In genomic region chr20:45880988-45881788, GRCh38 we compare ENCODE assay signal across 1 cellular context.
A peak's percentile ranks its signal among the peaks of the same experiment; 100 is the strongest.
TF ChIP-seq lines count a peak whose summit lies in the region.

ZSWIM1 (plus strand) TSS chr20:45881227; CDS start chr20:45882593, 1,366 bp downstream.

TF ChIP-seq in HepG2, 621 proteins besides CTCF, POLR2A, EP300 and RAD21 (continued from another document and continues in another):
- TF ChIP-seq ZHX2 (IDR thresholded peaks at IDR 0.05; ENCODE audit: low read depth) (peak; percentile 43; the same call in 1 of the 2 replicates), ZHX2 (CRISPR knock-in tag; IDR thresholded peaks at IDR 0.05; ENCODE audit: borderline replicate concordance) (no peak), ZBTB49 (CRISPR knock-in tag; IDR thresholded peaks at IDR 0.05; ENCODE audit: borderline replicate concordance) (0 out of 2 replicates have a peak, but pooled peaks have one; percentile 70), ZNF460 (CRISPR knock-in tag; IDR thresholded peaks at IDR 0.05; ENCODE audit: borderline replicate concordance) (no peak), JARID2 (CRISPR knock-in tag; IDR thresholded peaks at IDR 0.05; ENCODE audit: insufficient replicate concordance) (no peak), ZNF792 (CRISPR knock-in tag; IDR thresholded peaks at IDR 0.05) (peak; percentile 83; the same call in 1 of the 2 replicates), SIX4 (CRISPR knock-in tag; IDR thresholded peaks at IDR 0.05) (0 out of 2 replicates have a peak, but pooled peaks have one; percentile 41), ZBED4 (CRISPR knock-in tag; IDR thresholded peaks at IDR 0.05; ENCODE audit: borderline replicate concordance) (peak; percentile 77), NFATC3 (CRISPR knock-in tag; IDR thresholded peaks at IDR 0.05) (peak; percentile 95), RBM39 (IDR thresholded peaks at IDR 0.05; ENCODE audit: low read depth, low read length, poor library complexity, severe bottlenecking) (peak; percentile 37), SRSF4 (IDR thresholded peaks at IDR 0.05; ENCODE audit: low read depth, low read length, poor library complexity, severe bottlenecking) (no peak), ZNF260 (CRISPR knock-in tag; IDR thresholded peaks at IDR 0.05; ENCODE audit: borderline replicate concordance, low read depth) (no peak), PAF1 (CRISPR knock-in tag; IDR thresholded peaks at IDR 0.05) (peak; percentile 69; the same call in 1 of the 2 replicates), FOXP1 (IDR thresholded peaks at IDR 0.05) (no peak), FOXP1 (CRISPR knock-in tag; IDR thresholded peaks at IDR 0.05) (0 out of 2 replicates have a peak, but pooled peaks have one; percentile 6), ZNF546 (CRISPR knock-in tag; conservative IDR thresholded peaks at IDR 0.05) (no peak), TBX2 (CRISPR knock-in tag; IDR thresholded peaks at IDR 0.05; ENCODE audit: borderline replicate concordance) (peak; percentile 87), ZNF44 (CRISPR knock-in tag; IDR thresholded peaks at IDR 0.05) (peak; percentile 92), CREB1 (IDR thresholded peaks at IDR 0.05) (peak; percentile 96), CREB1 (CRISPR knock-in tag; IDR thresholded peaks at IDR 0.05) (peak; percentile 91), ZNF891 (CRISPR knock-in tag; IDR thresholded peaks at IDR 0.05) (peak; percentile 60; the same call in 1 of the 2 replicates), ATF3 (CRISPR knock-in tag; IDR thresholded peaks at IDR 0.05) (0 out of 2 replicates have a peak, but pooled peaks have one; percentile 27), ZNF232 (CRISPR knock-in tag; IDR thresholded peaks at IDR 0.05; ENCODE audit: borderline replicate concordance) (peak; percentile 92; the same call in 1 of the 2 replicates), ZNF121 (CRISPR knock-in tag; IDR thresholded peaks at IDR 0.05) (no peak), DBP (CRISPR knock-in tag; IDR thresholded peaks at IDR 0.05; ENCODE audit: not compliant biosample characterization) (no peak), TFDP1 (CRISPR knock-in tag; IDR thresholded peaks at IDR 0.05; ENCODE audit: borderline replicate concordance) (peak; percentile 67; the same call in 1 of the 2 replicates), KLF16 (CRISPR knock-in tag; IDR thresholded peaks at IDR 0.05) (peak in 1 of 2 experiments; percentile 65; a peak in 1 of 4 replicates), GZF1 (CRISPR knock-in tag; IDR thresholded peaks at IDR 0.05) (peak; percentile 43; the same call in 1 of the 2 replicates), HMGXB3 (CRISPR knock-in tag; IDR thresholded peaks at IDR 0.05; ENCODE audit: borderline replicate concordance) (peak; percentile 85; the same call in 1 of the 2 replicates), ZFP36L1 (CRISPR knock-in tag; IDR thresholded peaks at IDR 0.05) (peak; percentile 80; the same call in 1 of the 2 replicates), PHF21A (CRISPR knock-in tag; IDR thresholded peaks at IDR 0.05) (no peak), EED (CRISPR knock-in tag; IDR thresholded peaks at IDR 0.05) (peak; percentile 70; the same call in 1 of the 2 replicates), MYC (CRISPR knock-in tag; IDR thresholded peaks at IDR 0.05; ENCODE audit: borderline replicate concordance) (peak; percentile 48; the same call in 1 of the 2 replicates), ZZZ3 (CRISPR knock-in tag; IDR thresholded peaks at IDR 0.05; ENCODE audit: borderline replicate concordance) (peak; percentile 50; the same call in 1 of the 2 replicates), ATM (IDR thresholded peaks at IDR 0.05; ENCODE audit: borderline replicate concordance) (no peak), HNRNPL (IDR thresholded peaks at IDR 0.05; ENCODE audit: low read depth, low read length) (0 out of 2 replicates have a peak, but pooled peaks have one; percentile 28), SATB2 (CRISPR knock-in tag; IDR thresholded peaks at IDR 0.05) (no peak; the same call in 1 of the 2 replicates), ASH2L (IDR thresholded peaks at IDR 0.05; ENCODE audit: insufficient read length, low read depth, low read length) (peak; percentile 84), IRF2 (CRISPR knock-in tag; IDR thresholded peaks at IDR 0.05) (peak; percentile 62), ZNF205 (CRISPR knock-in tag; IDR thresholded peaks at IDR 0.05) (peak; percentile 87), MBNL3 (CRISPR knock-in tag; conservative IDR thresholded peaks at IDR 0.05) (no peak), HDAC6 (IDR thresholded peaks at IDR 0.05; ENCODE audit: low read depth, low read length) (no peak)
